12 cellular contexts compared by ENCODE assay signal in genomic region chr20:53948383-53949318, GRCh38.
DNase-seq lines count a peak whose midpoint lies in the region; ATAC-seq and TF ChIP-seq lines count a peak whose summit lies in the region.
"Had no signal": no experiment of that assay in that cellular context is flagged by ENCODE, and none has a peak within 500 bp of the region (broad histone marks: within the 10 kb centered on the region; RNA-seq: fewer than 3 reads in every experiment).

No MANE protein-coding gene starts in this region.

- peak in 1 of 10 experiments; percentile 11 for DNase-seq in CD4-positive, alpha-beta T cell
- DNase-seq in esophagus muscularis mucosa (ENCODE audit: extremely low spot score) (peak; percentile 68), amygdala (lab: John Stamatoyannopoulos, UW) (no peak), COLO668 (lab: John Stamatoyannopoulos, UW; ENCODE audit: unreplicated experiment) (no peak), Caco-2 (no peak), caudate nucleus (lab: John Stamatoyannopoulos, UW) (no peak)
- DNase-seq: NCI-H526, retina had no signal

- H2AFZ ChIP-seq in Loucy (ENCODE audit: low read length), result peak overlapping the region; percentile 68
- H2AFZ ChIP-seq: hepatocyte had no signal

- peaks cover 10% of the 10 kb centered on the region for H3K9me3 ChIP-seq in CD4-positive, alpha-beta T cell (ENCODE audit: control insufficient read depth, low read length)
- H3K9me3 ChIP-seq in Loucy (ENCODE audit: insufficient read depth, low read depth, low read length), result peaks cover 11% of the 10 kb centered on the region; the same call in 1 of the 2 replicates
- peaks cover 0 to 8% (median 0%) of the 10 kb centered on the region in 4 donors for H3K9me3 ChIP-seq in esophagus muscularis mucosa
- peaks cover 5% of the 10 kb centered on the region; the same call in 1 of the 2 replicates for H3K9me3 ChIP-seq in Caco-2
- H3K9me3 ChIP-seq: upper lobe of right lung had no signal

- H3F3A ChIP-seq in Loucy (ENCODE audit: low read depth), result no peaks in the 10 kb centered on the region

- ATAC-seq in CD4-positive, alpha-beta T cell (ENCODE audit: poor library complexity), result peak; percentile 63
- peak; percentile 39 for ATAC-seq in GM21528 (IDR thresholded peaks at IDR 0.05; ENCODE audit: low FRiP score, unreplicated experiment)

- TF ChIP-seq POLR2A in esophagus muscularis mucosa (IDR thresholded peaks at IDR 0.05; ENCODE audit: low read depth), result no peak

- peaks cover 42% of the 10 kb centered on the region for H3K4me1 Mint-ChIP-seq in CD4-positive, alpha-beta T cell (ENCODE audit: low read depth)
- H3K4me1 Mint-ChIP-seq in Caco-2 (ENCODE audit: low read depth, unreplicated experiment), result no peaks in the 10 kb centered on the region

- intact Hi-C loops in CD4-positive, alpha-beta T cell (cut with DNase I, micrococcal nuclease), result loop anchor here (2.0 to 10.0 kb wide), 2 partner anchors 370 to 734 kb away; no protein-coding TSS in a partner anchor
- intact Hi-C loops in esophagus muscularis mucosa (cut with DNase I) (no loop called here), Caco-2 (cut with micrococcal nuclease; ENCODE audit: unreplicated experiment) (no loop called here)

- peaks cover 5% of the 10 kb centered on the region for H3K36me3 Mint-ChIP-seq in CD4-positive, alpha-beta T cell (ENCODE audit: low read depth)
- H3K36me3 Mint-ChIP-seq in Caco-2 (ENCODE audit: insufficient read depth, unreplicated experiment), result no peaks in the 10 kb centered on the region

- no peaks in the 10 kb centered on the region for H3K9me3 Mint-ChIP-seq in CD4-positive, alpha-beta T cell
- H3K9me3 Mint-ChIP-seq in Caco-2 (ENCODE audit: unreplicated experiment), result peaks cover 10% of the 10 kb centered on the region

- H3K27ac ChIP-seq in CD4-positive, alpha-beta T cell (ENCODE audit: low read depth, low read length), result peak overlapping the region; percentile 83
- H3K27ac ChIP-seq in esophagus muscularis mucosa (replicated peaks in 1 of 4) (no peak overlapping the region), caudate nucleus (ENCODE audit: low read depth, low read length) (no peak overlapping the region)
- H3K27ac ChIP-seq: hepatocyte, upper lobe of right lung had no signal

- H4K20me1 ChIP-seq in Loucy (ENCODE audit: insufficient read depth, low read length, poor library complexity, severe bottlenecking), result no peaks in the 10 kb centered on the region

- CTCF ChIA-PET in CD4-positive, alpha-beta T cell (lab: Charles Lee), result interaction anchor here (0.6 to 0.7 kb wide), 2 partner anchors 12 to 14 kb away, joined by 3 to 4 read pairs; no protein-coding TSS in a partner anchor
- CTCF ChIA-PET in Caco-2 (lab: Charles Lee), result no interaction called here

- no TSS peak for BruUV-seq in Caco-2 (replicated peaks; lab: Mats Ljungman, UMichigan)

- H3K4me2 ChIP-seq in Loucy (ENCODE audit: low read depth, low read length, poor library complexity, severe bottlenecking), result peak overlapping the region; percentile 76
- H3K4me2 ChIP-seq: hepatocyte had no signal

- H3K4me3 ChIP-seq in Loucy (ENCODE audit: low read length, poor library complexity, severe bottlenecking), result peak overlapping the region; percentile 59
- no peak overlapping the region for H3K4me3 ChIP-seq in esophagus muscularis mucosa
- H3K4me3 ChIP-seq in Caco-2 (ENCODE audit: low read depth, low read length), result no peak overlapping the region
- H3K4me3 ChIP-seq: hepatocyte, upper lobe of right lung had no signal

- no peak for TF ChIP-seq CTCF in CD4-positive, alpha-beta T cell (IDR thresholded peaks at IDR 0.05)
- TF ChIP-seq CTCF in Loucy (conservative IDR thresholded peaks at IDR 0.05; ENCODE audit: low read length) (no peak), esophagus muscularis mucosa (IDR thresholded peaks at IDR 0.05) (no peak), Caco-2 (IDR thresholded peaks at IDR 0.05; ENCODE audit: insufficient read depth in 1 of 2, low read depth in 1 of 2, low read length in 1 of 2, severe bottlenecking in 1 of 2, unreplicated experiment in 1 of 2) (no peak)

- no peak for TF ChIP-seq EP300 in esophagus muscularis mucosa (IDR thresholded peaks at IDR 0.05)

- H3K27ac Mint-ChIP-seq in CD4-positive, alpha-beta T cell, result peak overlapping the region; percentile 99
- H3K27ac Mint-ChIP-seq in Caco-2 (ENCODE audit: unreplicated experiment), result no peak overlapping the region

- 93% methylated on average over 11 of the region's 11 CpGs for WGBS in esophagus muscularis mucosa

- no peaks in the 10 kb centered on the region for H3K9me2 ChIP-seq in Loucy (replicated peaks; ENCODE audit: low read depth, low read length)

- no peaks in the 10 kb centered on the region for H3K79me2 ChIP-seq in Loucy (ENCODE audit: insufficient read depth, low read length)
- H3K79me2 ChIP-seq: hepatocyte had no signal

- no peaks in the 10 kb centered on the region for H3K27me3 Mint-ChIP-seq in CD4-positive, alpha-beta T cell
- no peaks in the 10 kb centered on the region for H3K27me3 Mint-ChIP-seq in Caco-2 (ENCODE audit: insufficient read depth, unreplicated experiment)

- H3K36me3 ChIP-seq in Loucy (ENCODE audit: insufficient read depth, low read length) (no peaks in the 10 kb centered on the region), esophagus muscularis mucosa (no peaks in the 10 kb centered on the region), Caco-2 (ENCODE audit: control insufficient read depth, insufficient read depth, low read length) (no peaks in the 10 kb centered on the region)
- H3K36me3 ChIP-seq: upper lobe of right lung had no signal

- H3K4me1 ChIP-seq in Loucy (ENCODE audit: insufficient read depth, low read length, poor library complexity, severe bottlenecking) (peaks cover 21% of the 10 kb centered on the region), esophagus muscularis mucosa (peaks cover 5 to 18% (median 12%) of the 10 kb centered on the region in 4 donors), Caco-2 (no peaks in the 10 kb centered on the region)

- H3K4me3 Mint-ChIP-seq in CD4-positive, alpha-beta T cell, result peak overlapping the region; percentile 83
- H3K4me3 Mint-ChIP-seq in Caco-2 (ENCODE audit: unreplicated experiment), result no peak overlapping the region

- no peaks in the 10 kb centered on the region for H3K27me3 ChIP-seq in CD4-positive, alpha-beta T cell (ENCODE audit: control insufficient read depth, insufficient read depth, low read length)
- H3K27me3 ChIP-seq in Loucy (ENCODE audit: insufficient read depth, low read length, poor library complexity, severe bottlenecking) (no peaks in the 10 kb centered on the region), esophagus muscularis mucosa (no peaks in the 10 kb centered on the region), Caco-2 (replicated peaks; ENCODE audit: control insufficient read depth, insufficient read depth, low read length) (no peaks in the 10 kb centered on the region; the same call in 1 of the 2 replicates)
- H3K27me3 ChIP-seq: hepatocyte, upper lobe of right lung had no signal

- peak overlapping the region; percentile 41 for H3K9ac ChIP-seq in Loucy (ENCODE audit: low read depth, low read length, poor library complexity, severe bottlenecking)

- POLR2A ChIA-PET in CD4-positive, alpha-beta T cell (lab: Charles Lee), result interaction anchor here (0.6 to 1.4 kb wide), 6 partner anchors 9 to 1758 kb away, joined by 3 to 9 read pairs (median 4); no protein-coding TSS in a partner anchor
- POLR2A ChIA-PET in Caco-2 (lab: Charles Lee), result no interaction called here

Comparison
In these comparisons a context has a peak if more than half of its experiments do, and no peak if none do; other contexts are left out.
1. intact Hi-C loops: an anchor here in CD4-positive, alpha-beta T cell (2.0 to 10.0 kb wide); none called in esophagus muscularis mucosa and Caco-2.